15 cellular contexts compared by ENCODE assay signal in the genomic region with DNA sequence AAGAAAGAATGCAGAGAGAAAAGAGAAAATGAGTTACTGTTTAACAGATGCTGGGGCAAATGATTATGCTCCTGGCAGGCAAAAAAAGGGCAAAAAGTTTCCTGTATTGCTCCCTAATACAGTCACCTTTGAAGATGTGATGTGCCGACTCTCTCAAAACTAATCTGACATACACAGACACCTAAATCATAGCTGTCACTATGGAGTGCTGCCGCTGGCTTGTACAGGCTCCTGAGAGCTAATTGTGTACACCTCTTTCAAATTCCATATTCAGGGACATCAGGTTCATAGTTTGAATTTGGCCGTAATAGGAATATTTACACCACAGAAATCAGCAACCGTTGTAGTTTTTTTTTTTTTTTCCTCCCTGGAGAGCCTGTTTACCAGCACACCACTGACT. TPM values are rescaled to one million over a fixed set of nuclear protein-coding genes. Genes with fewer than 3 reads are reported as not detected.
DNase-seq lines count a peak whose midpoint lies in the region; ATAC-seq and TF ChIP-seq lines count a peak whose summit lies in the region.
"Had no signal": no experiment of that assay in that cellular context is flagged by ENCODE, and none has a peak within 500 bp of the region (broad histone marks: within the 10 kb centered on the region; RNA-seq: fewer than 3 reads in every experiment).

No MANE protein-coding gene starts in this region.

- H3K4me2 ChIP-seq in Loucy (ENCODE audit: low read depth, low read length, poor library complexity, severe bottlenecking): no peak overlapping the region

- DNase-seq in left ventricle myocardium superior (no peak), Right ventricle myocardium inferior (ENCODE audit: missing footprints) (no peak), mesothelial cell of epicardium (ENCODE audit: low spot score in 2 of 2, unreplicated experiment in 2 of 2) (no peak), C1 segment of cervical spinal cord (lab: John Stamatoyannopoulos, UW) (no peak)
- DNase-seq: Caco-2; CD4-positive, CD25-positive, alpha-beta regulatory T cell; CD8-positive, alpha-beta T cell; DMS153; DND-41; GM23248; H7; HFFc6 had no signal

- H3F3A ChIP-seq in Loucy (ENCODE audit: low read depth): 0 out of 2 replicates have a peak, but pooled peaks cover 3% of the 10 kb centered on the region

- ATAC-seq in left ventricle myocardium superior: peak; percentile 43
- no peak for ATAC-seq in Right ventricle myocardium inferior
- ATAC-seq in GM18519 (IDR thresholded peaks at IDR 0.05; ENCODE audit: low FRiP score, unreplicated experiment): no peak
- ATAC-seq: CD8-positive, alpha-beta T cell; HCT116 had no signal

- no peaks in the 10 kb centered on the region for H3K9me3 ChIP-seq in Loucy (ENCODE audit: insufficient read depth, low read depth, low read length)
- H3K9me3 ChIP-seq: Caco-2 had no signal

- no peaks in the 10 kb centered on the region for H3K4me1 ChIP-seq in Loucy (ENCODE audit: insufficient read depth, low read length, poor library complexity, severe bottlenecking)
- H3K4me1 ChIP-seq: Caco-2 had no signal

- no peaks in the 10 kb centered on the region for H3K27me3 ChIP-seq in Loucy (ENCODE audit: insufficient read depth, low read length, poor library complexity, severe bottlenecking)

- peaks cover 18% of the 10 kb centered on the region for H3K4me1 Mint-ChIP-seq in mesothelial cell of epicardium
- H3K4me1 Mint-ChIP-seq: CD4-positive, CD25-positive, alpha-beta regulatory T cell had no signal

- H3K4me3 Mint-ChIP-seq in mesothelial cell of epicardium: no peak overlapping the region
- H3K4me3 Mint-ChIP-seq: CD4-positive, CD25-positive, alpha-beta regulatory T cell; CD8-positive, alpha-beta T cell; HFFc6 had no signal

- H3K4me3 ChIP-seq in Loucy (ENCODE audit: low read length, poor library complexity, severe bottlenecking): no peak overlapping the region
- H3K4me3 ChIP-seq: GM23248 had no signal

- H3K36me3 ChIP-seq in Loucy (ENCODE audit: insufficient read depth, low read length): no peaks in the 10 kb centered on the region

- intact Hi-C loops in left ventricle myocardium superior (cut with micrococcal nuclease) (no loop called here), Right ventricle myocardium inferior (cut with DNase I) (no loop called here)

- no peaks in the 10 kb centered on the region for H3K79me2 ChIP-seq in Loucy (ENCODE audit: insufficient read depth, low read length)

- no peak overlapping the region for H3K9ac ChIP-seq in Loucy (ENCODE audit: low read depth, low read length, poor library complexity, severe bottlenecking)
- H3K9ac ChIP-seq: GM23248 had no signal

- peaks cover 9% of the 10 kb centered on the region for H3K9me3 Mint-ChIP-seq in mesothelial cell of epicardium
- H3K9me3 Mint-ChIP-seq: CD8-positive, alpha-beta T cell; HFFc6 had no signal

- TF ChIP-seq CTCF in Loucy (conservative IDR thresholded peaks at IDR 0.05; ENCODE audit: low read length): no peak
- TF ChIP-seq CTCF in mesothelial cell of epicardium (IDR thresholded peaks at IDR 0.05; ENCODE audit: unreplicated experiment): no peak

- H4K20me1 ChIP-seq in Loucy (ENCODE audit: insufficient read depth, low read length, poor library complexity, severe bottlenecking): no peaks in the 10 kb centered on the region

- peak overlapping the region; percentile 26; the same call in 1 of the 2 replicates for H2AFZ ChIP-seq in Loucy (ENCODE audit: low read length)
- H2AFZ ChIP-seq: GM23248 had no signal

- H3K27me3 Mint-ChIP-seq in mesothelial cell of epicardium (ENCODE audit: low read depth): no peaks in the 10 kb centered on the region

- H3K9me2 ChIP-seq in Loucy (replicated peaks; ENCODE audit: low read depth, low read length): no peaks in the 10 kb centered on the region

- peaks cover 25% of the 10 kb centered on the region for H3K36me3 Mint-ChIP-seq in mesothelial cell of epicardium
- H3K36me3 Mint-ChIP-seq: CD8-positive, alpha-beta T cell had no signal

- peak overlapping the region; percentile 9 for H3K27ac Mint-ChIP-seq in mesothelial cell of epicardium
- H3K27ac Mint-ChIP-seq: CD4-positive, CD25-positive, alpha-beta regulatory T cell; CD8-positive, alpha-beta T cell; HFFc6 had no signal

RNA-seq across cellular contexts. Expression of a gene that starts 12.4 kb away (rescaled TPM):
- total RNA-seq in left ventricle myocardium superior (29.0 TPM), Right ventricle myocardium inferior (29.8 TPM), mesothelial cell of epicardium (78.0 to 78.5 TPM (median 78.4 TPM) in 3 replicates)

RNA-seq across cellular contexts. Expression of a gene that starts 49.3 kb away (rescaled TPM):
- total RNA-seq in left ventricle myocardium superior: 15.4 TPM
- total RNA-seq in Right ventricle myocardium inferior: 14.6 TPM
- 41.4 to 45.8 TPM (median 42.5 TPM) in 3 replicates for total RNA-seq in mesothelial cell of epicardium
